In the genomic region with DNA sequence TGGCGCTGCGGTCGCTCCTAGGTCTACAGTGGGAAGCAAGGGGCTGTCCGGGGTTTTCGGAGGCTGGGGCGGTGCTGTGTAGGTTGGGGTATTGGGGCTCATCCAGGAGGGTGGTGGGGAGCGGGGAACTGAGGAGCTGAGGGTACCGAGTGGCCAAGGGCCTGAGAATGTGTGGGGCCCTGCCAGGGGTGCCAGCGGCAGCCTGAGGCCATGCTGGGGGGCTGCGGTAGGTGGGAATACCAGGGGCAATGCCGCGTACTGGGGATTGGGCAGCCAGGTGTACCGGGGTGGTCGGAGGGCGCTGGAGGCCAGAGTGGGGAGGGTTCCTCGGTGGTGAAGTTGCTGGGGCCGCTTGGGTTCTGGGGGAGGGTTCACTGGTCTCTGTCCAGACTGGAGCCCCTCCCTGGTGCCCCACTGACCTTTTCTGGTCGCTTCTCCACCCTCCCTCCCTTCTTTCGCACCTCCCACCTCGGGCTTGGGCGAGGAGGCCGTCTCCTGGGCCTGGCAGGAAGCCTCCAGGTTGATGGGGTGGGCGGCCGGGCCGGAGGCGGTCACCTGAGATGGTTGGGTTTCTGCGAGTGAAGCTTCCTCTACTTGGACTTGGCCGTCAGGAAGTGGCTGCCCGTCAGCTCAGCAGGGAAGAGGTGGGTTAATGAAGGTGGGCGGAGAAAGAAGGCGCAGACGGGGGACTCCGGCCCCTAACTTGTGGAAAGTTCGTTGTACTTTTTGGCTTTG, we compare ENCODE assay signal across 1 cellular context.
A peak's percentile ranks its signal among the peaks of the same experiment; 100 is the strongest.
TF ChIP-seq lines count a peak whose summit lies in the region.

No MANE protein-coding gene starts in this region.

TF ChIP-seq in HepG2, 621 proteins besides CTCF, POLR2A, EP300 and RAD21 (continues in another document):
- peak; percentile 25; the same call in 1 of the 2 replicates for TF ChIP-seq MED1 (CRISPR knock-in tag; IDR thresholded peaks at IDR 0.05)
- TF ChIP-seq KDM4B (CRISPR knock-in tag; IDR thresholded peaks at IDR 0.05) = 0 out of 2 replicates have a peak, but pooled peaks have one; percentile 42
- 0 out of 2 replicates have a peak, but pooled peaks have one; percentile 35 for TF ChIP-seq ZNF446 (CRISPR knock-in tag; IDR thresholded peaks at IDR 0.05)
- TF ChIP-seq ZNF777 (CRISPR knock-in tag; IDR thresholded peaks at IDR 0.05) = peak; percentile 36; the same call in 1 of the 2 replicates
- TF ChIP-seq ZSCAN29 (CRISPR knock-in tag; conservative IDR thresholded peaks at IDR 0.05) = no peak
- 0 out of 2 replicates have a peak, but pooled peaks have one; percentile 30 for TF ChIP-seq MXD4 (CRISPR knock-in tag; IDR thresholded peaks at IDR 0.05)
- TF ChIP-seq HDAC1 (CRISPR knock-in tag; IDR thresholded peaks at IDR 0.05) = peak; percentile 36; the same call in 1 of the 2 replicates
- TF ChIP-seq, protein P1, sequence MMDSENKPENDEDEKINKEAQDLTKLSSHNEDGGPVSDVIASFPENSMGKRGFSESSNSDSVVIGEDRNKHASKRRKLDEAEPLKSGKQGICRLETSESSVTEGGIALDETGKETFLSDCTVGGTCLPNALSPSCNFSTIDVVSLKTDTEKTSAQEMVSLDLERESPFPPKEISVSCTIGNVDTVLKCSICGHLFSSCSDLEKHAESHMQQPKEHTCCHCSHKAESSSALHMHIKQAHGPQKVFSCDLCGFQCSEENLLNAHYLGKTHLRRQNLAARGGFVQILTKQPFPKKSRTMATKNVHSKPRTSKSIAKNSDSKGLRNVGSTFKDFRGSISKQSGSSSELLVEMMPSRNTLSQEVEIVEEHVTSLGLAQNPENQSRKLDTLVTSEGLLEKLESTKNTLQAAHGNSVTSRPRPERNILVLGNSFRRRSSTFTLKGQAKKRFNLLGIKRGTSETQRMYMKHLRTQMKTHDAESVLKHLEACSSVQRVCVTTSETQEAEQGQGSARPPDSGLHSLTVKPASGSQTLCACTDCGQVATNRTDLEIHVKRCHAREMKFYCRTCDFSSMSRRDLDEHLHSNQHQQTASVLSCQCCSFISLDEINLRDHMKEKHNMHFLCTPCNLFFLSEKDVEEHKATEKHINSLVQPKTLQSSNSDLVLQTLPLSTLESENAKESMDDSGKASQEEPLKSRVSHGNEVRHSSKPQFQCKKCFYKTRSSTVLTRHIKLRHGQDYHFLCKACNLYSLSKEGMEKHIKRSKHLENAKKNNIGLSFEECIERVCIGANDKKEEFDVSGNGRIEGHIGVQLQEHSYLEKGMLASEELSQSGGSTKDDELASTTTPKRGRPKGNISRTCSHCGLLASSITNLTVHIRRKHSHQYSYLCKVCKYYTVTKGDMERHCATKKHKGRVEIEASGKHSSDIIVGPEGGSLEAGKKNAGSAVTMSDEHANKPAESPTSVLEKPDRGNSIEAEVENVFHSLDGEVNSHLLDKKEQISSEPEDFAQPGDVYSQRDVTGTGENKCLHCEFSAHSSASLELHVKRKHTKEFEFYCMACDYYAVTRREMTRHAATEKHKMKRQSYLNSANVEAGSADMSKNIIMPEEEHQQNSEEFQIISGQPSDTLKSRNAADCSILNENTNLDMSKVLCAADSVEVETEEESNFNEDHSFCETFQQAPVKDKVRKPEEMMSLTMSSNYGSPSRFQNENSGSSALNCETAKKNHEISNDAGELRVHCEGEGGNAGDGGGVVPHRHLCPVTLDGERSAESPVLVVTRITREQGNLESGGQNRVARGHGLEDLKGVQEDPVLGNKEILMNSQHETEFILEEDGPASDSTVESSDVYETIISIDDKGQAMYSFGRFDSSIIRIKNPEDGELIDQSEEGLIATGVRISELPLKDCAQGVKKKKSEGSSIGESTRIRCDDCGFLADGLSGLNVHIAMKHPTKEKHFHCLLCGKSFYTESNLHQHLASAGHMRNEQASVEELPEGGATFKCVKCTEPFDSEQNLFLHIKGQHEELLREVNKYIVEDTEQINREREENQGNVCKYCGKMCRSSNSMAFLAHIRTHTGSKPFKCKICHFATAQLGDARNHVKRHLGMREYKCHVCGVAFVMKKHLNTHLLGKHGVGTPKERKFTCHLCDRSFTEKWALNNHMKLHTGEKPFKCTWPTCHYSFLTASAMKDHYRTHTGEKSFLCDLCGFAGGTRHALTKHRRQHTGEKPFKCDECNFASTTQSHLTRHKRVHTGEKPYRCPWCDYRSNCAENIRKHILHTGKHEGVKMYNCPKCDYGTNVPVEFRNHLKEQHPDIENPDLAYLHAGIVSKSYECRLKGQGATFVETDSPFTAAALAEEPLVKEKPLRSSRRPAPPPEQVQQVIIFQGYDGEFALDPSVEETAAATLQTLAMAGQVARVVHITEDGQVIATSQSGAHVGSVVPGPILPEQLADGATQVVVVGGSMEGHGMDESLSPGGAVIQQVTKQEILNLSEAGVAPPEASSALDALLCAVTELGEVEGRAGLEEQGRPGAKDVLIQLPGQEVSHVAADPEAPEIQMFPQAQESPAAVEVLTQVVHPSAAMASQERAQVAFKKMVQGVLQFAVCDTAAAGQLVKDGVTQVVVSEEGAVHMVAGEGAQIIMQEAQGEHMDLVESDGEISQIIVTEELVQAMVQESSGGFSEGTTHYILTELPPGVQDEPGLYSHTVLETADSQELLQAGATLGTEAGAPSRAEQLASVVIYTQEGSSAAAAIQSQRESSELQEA (CRISPR knock-in tag; IDR thresholded peaks at IDR 0.05; ENCODE audit: not compliant biosample characterization) = peak; percentile 71
- TF ChIP-seq PHF8 (CRISPR knock-in tag; IDR thresholded peaks at IDR 0.05) = peak; percentile 57; the same call in 1 of the 2 replicates
- no peak for TF ChIP-seq SIX4 (CRISPR knock-in tag; IDR thresholded peaks at IDR 0.05)
- TF ChIP-seq, protein P2, sequence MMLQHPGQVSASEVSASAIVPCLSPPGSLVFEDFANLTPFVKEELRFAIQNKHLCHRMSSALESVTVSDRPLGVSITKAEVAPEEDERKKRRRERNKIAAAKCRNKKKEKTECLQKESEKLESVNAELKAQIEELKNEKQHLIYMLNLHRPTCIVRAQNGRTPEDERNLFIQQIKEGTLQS (CRISPR knock-in tag; IDR thresholded peaks at IDR 0.05) = no peak
- TF ChIP-seq, protein P3, sequence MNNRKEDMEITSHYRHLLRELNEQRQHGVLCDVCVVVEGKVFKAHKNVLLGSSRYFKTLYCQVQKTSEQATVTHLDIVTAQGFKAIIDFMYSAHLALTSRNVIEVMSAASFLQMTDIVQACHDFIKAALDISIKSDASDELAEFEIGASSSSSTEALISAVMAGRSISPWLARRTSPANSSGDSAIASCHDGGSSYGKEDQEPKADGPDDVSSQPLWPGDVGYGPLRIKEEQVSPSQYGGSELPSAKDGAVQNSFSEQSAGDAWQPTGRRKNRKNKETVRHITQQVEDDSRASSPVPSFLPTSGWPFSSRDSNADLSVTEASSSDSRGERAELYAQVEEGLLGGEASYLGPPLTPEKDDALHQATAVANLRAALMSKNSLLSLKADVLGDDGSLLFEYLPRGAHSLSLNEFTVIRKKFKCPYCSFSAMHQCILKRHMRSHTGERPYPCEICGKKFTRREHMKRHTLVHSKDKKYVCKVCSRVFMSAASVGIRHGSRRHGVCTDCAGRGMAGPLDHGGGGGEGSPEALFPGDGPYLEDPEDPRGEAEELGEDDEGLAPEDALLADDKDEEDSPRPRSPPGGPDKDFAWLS (CRISPR knock-in tag; IDR thresholded peaks at IDR 0.05; ENCODE audit: borderline replicate concordance) = no peak
- TF ChIP-seq SP5 (CRISPR knock-in tag; IDR thresholded peaks at IDR 0.05; ENCODE audit: borderline replicate concordance, low read depth) = peak; percentile 19; the same call in 1 of the 2 replicates
- TF ChIP-seq NFYB (CRISPR knock-in tag; IDR thresholded peaks at IDR 0.05) = no peak
- TF ChIP-seq YEATS2 (CRISPR knock-in tag; IDR thresholded peaks at IDR 0.05; ENCODE audit: borderline replicate concordance) = peak; percentile 5; the same call in 1 of the 2 replicates
- no peak for TF ChIP-seq ESRRA (CRISPR knock-in tag; IDR thresholded peaks at IDR 0.05; ENCODE audit: low read depth)
- TF ChIP-seq, protein P4, sequence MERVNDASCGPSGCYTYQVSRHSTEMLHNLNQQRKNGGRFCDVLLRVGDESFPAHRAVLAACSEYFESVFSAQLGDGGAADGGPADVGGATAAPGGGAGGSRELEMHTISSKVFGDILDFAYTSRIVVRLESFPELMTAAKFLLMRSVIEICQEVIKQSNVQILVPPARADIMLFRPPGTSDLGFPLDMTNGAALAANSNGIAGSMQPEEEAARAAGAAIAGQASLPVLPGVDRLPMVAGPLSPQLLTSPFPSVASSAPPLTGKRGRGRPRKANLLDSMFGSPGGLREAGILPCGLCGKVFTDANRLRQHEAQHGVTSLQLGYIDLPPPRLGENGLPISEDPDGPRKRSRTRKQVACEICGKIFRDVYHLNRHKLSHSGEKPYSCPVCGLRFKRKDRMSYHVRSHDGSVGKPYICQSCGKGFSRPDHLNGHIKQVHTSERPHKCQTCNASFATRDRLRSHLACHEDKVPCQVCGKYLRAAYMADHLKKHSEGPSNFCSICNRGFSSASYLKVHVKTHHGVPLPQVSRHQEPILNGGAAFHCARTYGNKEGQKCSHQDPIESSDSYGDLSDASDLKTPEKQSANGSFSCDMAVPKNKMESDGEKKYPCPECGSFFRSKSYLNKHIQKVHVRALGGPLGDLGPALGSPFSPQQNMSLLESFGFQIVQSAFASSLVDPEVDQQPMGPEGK (CRISPR knock-in tag; IDR thresholded peaks at IDR 0.05) = peak; percentile 54
- TF ChIP-seq ZFP90 (CRISPR knock-in tag; IDR thresholded peaks at IDR 0.05; ENCODE audit: borderline replicate concordance) = 0 out of 2 replicates have a peak, but pooled peaks have one; percentile 20
- no peak for TF ChIP-seq ZNF883 (CRISPR knock-in tag; IDR thresholded peaks at IDR 0.05; ENCODE audit: not compliant biosample characterization)
- TF ChIP-seq, protein P5, sequence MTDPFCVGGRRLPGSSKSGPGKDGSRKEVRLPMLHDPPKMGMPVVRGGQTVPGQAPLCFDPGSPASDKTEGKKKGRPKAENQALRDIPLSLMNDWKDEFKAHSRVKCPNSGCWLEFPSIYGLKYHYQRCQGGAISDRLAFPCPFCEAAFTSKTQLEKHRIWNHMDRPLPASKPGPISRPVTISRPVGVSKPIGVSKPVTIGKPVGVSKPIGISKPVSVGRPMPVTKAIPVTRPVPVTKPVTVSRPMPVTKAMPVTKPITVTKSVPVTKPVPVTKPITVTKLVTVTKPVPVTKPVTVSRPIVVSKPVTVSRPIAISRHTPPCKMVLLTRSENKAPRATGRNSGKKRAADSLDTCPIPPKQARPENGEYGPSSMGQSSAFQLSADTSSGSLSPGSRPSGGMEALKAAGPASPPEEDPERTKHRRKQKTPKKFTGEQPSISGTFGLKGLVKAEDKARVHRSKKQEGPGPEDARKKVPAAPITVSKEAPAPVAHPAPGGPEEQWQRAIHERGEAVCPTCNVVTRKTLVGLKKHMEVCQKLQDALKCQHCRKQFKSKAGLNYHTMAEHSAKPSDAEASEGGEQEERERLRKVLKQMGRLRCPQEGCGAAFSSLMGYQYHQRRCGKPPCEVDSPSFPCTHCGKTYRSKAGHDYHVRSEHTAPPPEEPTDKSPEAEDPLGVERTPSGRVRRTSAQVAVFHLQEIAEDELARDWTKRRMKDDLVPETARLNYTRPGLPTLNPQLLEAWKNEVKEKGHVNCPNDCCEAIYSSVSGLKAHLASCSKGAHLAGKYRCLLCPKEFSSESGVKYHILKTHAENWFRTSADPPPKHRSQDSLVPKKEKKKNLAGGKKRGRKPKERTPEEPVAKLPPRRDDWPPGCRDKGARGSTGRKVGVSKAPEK (CRISPR knock-in tag; IDR thresholded peaks at IDR 0.05; ENCODE audit: borderline replicate concordance) = 0 out of 2 replicates have a peak, but pooled peaks have one; percentile 46
- TF ChIP-seq NR2F6 (IDR thresholded peaks at IDR 0.05) = no peak
- peak; percentile 29; the same call in 1 of the 2 replicates for TF ChIP-seq NR2F6 (CRISPR knock-in tag; IDR thresholded peaks at IDR 0.05)
- no peak for TF ChIP-seq ATF7 (IDR thresholded peaks at IDR 0.05)
- no peak for TF ChIP-seq ATF7 (CRISPR knock-in tag; IDR thresholded peaks at IDR 0.05)
- no peak for TF ChIP-seq SP2 (CRISPR knock-in tag; IDR thresholded peaks at IDR 0.05)
- peak; percentile 94 for TF ChIP-seq AGO1 (IDR thresholded peaks at IDR 0.05; ENCODE audit: low read depth, low read length, poor library complexity, severe bottlenecking)
- TF ChIP-seq, protein P6, sequence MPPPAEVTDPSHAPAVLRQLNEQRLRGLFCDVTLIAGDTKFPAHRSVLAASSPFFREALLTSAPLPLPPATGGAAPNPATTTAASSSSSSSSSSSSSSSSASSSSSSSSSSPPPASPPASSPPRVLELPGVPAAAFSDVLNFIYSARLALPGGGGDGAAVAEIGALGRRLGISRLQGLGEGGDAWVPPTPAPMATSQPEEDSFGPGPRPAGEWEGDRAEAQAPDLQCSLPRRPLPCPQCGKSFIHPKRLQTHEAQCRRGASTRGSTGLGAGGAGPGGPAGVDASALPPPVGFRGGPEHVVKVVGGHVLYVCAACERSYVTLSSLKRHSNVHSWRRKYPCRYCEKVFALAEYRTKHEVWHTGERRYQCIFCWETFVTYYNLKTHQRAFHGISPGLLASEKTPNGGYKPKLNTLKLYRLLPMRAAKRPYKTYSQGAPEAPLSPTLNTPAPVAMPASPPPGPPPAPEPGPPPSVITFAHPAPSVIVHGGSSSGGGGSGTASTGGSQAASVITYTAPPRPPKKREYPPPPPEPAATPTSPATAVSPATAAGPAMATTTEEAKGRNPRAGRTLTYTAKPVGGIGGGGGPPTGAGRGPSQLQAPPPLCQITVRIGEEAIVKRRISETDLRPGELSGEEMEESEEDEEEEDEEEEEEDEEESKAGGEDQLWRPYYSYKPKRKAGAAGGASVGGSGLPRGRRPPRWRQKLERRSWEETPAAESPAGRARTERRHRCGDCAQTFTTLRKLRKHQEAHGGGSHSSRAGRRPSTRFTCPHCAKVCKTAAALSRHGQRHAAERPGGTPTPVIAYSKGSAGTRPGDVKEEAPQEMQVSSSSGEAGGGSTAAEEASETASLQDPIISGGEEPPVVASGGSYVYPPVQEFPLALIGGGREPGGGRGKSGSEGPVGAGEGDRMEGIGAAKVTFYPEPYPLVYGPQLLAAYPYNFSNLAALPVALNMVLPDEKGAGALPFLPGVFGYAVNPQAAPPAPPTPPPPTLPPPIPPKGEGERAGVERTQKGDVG (CRISPR knock-in tag; IDR thresholded peaks at IDR 0.05; ENCODE audit: borderline replicate concordance) = no peak
- TF ChIP-seq, protein P7, sequence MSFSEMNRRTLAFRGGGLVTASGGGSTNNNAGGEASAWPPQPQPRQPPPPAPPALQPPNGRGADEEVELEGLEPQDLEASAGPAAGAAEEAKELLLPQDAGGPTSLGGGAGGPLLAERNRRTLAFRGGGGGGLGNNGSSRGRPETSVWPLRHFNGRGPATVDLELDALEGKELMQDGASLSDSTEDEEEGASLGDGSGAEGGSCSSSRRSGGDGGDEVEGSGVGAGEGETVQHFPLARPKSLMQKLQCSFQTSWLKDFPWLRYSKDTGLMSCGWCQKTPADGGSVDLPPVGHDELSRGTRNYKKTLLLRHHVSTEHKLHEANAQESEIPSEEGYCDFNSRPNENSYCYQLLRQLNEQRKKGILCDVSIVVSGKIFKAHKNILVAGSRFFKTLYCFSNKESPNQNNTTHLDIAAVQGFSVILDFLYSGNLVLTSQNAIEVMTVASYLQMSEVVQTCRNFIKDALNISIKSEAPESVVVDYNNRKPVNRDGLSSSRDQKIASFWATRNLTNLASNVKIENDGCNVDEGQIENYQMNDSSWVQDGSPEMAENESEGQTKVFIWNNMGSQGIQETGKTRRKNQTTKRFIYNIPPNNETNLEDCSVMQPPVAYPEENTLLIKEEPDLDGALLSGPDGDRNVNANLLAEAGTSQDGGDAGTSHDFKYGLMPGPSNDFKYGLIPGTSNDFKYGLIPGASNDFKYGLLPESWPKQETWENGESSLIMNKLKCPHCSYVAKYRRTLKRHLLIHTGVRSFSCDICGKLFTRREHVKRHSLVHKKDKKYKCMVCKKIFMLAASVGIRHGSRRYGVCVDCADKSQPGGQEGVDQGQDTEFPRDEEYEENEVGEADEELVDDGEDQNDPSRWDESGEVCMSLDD (CRISPR knock-in tag; IDR thresholded peaks at IDR 0.05; ENCODE audit: borderline replicate concordance) = no peak
- TF ChIP-seq, protein P8, sequence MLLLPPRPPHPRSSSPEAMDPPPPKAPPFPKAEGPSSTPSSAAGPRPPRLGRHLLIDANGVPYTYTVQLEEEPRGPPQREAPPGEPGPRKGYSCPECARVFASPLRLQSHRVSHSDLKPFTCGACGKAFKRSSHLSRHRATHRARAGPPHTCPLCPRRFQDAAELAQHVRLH (CRISPR knock-in tag; IDR thresholded peaks at IDR 0.05; ENCODE audit: borderline replicate concordance, low read depth) = no peak
